Comparison of ENCODE assay signal across 20 cellular contexts in the genomic region with DNA sequence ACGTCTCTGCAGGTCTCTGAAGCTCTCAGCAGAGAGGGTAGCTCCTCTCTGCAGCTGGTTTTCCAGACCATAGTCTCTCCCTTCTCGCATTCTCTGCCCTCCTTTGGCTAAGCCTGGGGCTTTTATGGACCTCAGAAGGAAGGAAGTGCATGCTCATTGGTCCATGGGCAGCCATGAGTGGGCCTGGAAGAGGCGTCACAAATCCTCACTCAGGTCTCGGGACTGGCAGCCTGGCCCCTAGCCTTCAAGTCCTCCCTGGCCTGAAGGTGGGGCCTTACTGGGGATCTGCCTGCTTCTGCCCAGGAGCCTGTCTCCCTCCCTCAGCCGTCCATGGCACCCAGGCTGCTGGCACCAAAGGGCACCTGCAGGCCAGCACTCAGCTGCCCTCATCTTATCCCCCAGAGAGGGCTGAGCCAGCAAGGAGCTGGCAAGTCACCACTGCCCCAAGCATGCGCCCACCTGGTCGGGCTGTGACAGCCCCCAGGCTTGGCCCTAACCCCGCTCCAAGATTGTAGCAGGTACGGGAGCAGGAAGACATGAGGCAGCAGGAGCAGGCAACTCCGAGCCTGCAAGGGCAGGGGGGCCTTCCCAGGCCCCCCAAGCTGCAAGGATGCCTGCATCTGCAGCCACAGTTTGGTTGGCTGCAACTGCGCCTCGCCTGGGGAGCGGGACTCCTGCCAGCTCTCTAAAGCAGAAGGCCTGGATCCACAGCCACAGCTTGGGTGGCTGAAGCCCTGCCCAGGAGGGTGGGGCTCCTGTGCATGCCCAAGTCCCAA. TPM values are rescaled to one million over a fixed set of nuclear protein-coding genes. Genes with fewer than 3 reads are reported as not detected.
DNase-seq lines count a peak whose midpoint lies in the region; ATAC-seq, FAIRE-seq and TF ChIP-seq lines count a peak whose summit lies in the region.
"Had no signal": no experiment of that assay in that cellular context is flagged by ENCODE, and none has a peak within 500 bp of the region (broad histone marks: within the 10 kb centered on the region; RNA-seq: fewer than 3 reads in every experiment).

No MANE protein-coding gene starts in this region.

- DNase-seq in IMR-90 (no peak), K562 (ENCODE audit: extremely low read depth in 1 of 4, low spot score in 3 of 4) (no peak), right lobe of liver (no peak), upper lobe of left lung (peak in 1 of 2 donors; percentile 64), NCI-H524 (lab: John Stamatoyannopoulos, UW) (no peak), ascending aorta (ENCODE audit: low spot score in 2 of 2) (no peak)
- DNase-seq in activated T-cell treated with anti-CD3 and anti-CD28 coated beads, Interleukin-2, amount 50 U/mL, for 4 hours, result no peak
- DNase-seq: Caco-2; CD4-positive, CD25-positive, alpha-beta regulatory T cell; DMS153; KBM-7; MV-4-11; NCI-H1417; NCI-H1930; NCI-H2171 treated with DMSO at 0.1 percent for 48 hours; NCI-H446 treated with DMSO at 0.1 percent for 48 hours; NCI-H774; PC-3 had no signal

- TF ChIP-seq CTCF in IMR-90 (conservative IDR thresholded peaks at IDR 0.05; ENCODE audit: low read depth, low read length) (no peak), K562 (IDR thresholded peaks at IDR 0.05 in 2 of 3, conservative IDR thresholded peaks at IDR 0.05 in 1 of 3; ENCODE audit: insufficient read depth in 2 of 3, low read depth in 1 of 3, low read length in 3 of 3) (no peak), right lobe of liver (IDR thresholded peaks at IDR 0.05) (no peak), upper lobe of left lung (IDR thresholded peaks at IDR 0.05) (no peak), ascending aorta (IDR thresholded peaks at IDR 0.05) (no peak)

- H3K79me1 ChIP-seq in IMR-90 (ENCODE audit: low read depth in 1 of 2, low read length in 2 of 2), result no peaks in the 10 kb centered on the region

- H3K27me3 Mint-ChIP-seq in activated T-cell treated with anti-CD3 and anti-CD28 coated beads, Interleukin-2, amount 50 U/mL, for 4 hours (ENCODE audit: low read depth), result peaks cover 12% of the 10 kb centered on the region

- no peak overlapping the region for H2BK15ac ChIP-seq in IMR-90 (ENCODE audit: low read depth, low read length)

- H3K56ac ChIP-seq in IMR-90 (ENCODE audit: extremely low read depth, insufficient read depth, low read length), result no peak overlapping the region

- peaks cover 3% of the 10 kb centered on the region; the same call in 1 of the 2 replicates for H3K9me1 ChIP-seq in IMR-90 (ENCODE audit: insufficient read depth, low read length)
- no peaks in the 10 kb centered on the region for H3K9me1 ChIP-seq in K562 (ENCODE audit: control insufficient read depth, insufficient read depth, low read length)

- in situ Hi-C loops in IMR-90 (cut with MboI; ENCODE audit: low sequenced_read_pairs), result no loop called here
- in situ Hi-C loops in K562 (cut with MboI), result no loop called here

- ATAC-seq in IMR-90 (ENCODE audit: low read depth) (peak; percentile 13; the same call in 1 of the 2 replicates), K562 (peak; percentile 45; the same call in 1 of the 3 replicates), right lobe of liver (peak in 3 of 4 donors; percentile 33 to 43 (median 41)), upper lobe of left lung (ENCODE audit: low FRiP score in 2 of 2) (peak; percentile 25 to 43)
- no peak for ATAC-seq in activated T-cell treated with anti-CD3 and anti-CD28 coated beads, Interleukin-2, amount 50 U/mL, for 4 hours
- ATAC-seq: GM23338, PC-3 had no signal

- FAIRE-seq in K562 (lab: Jason Lieb, UNC), result no peak

- no peak overlapping the region for H3K23ac ChIP-seq in IMR-90 (ENCODE audit: low read depth, low read length)

- H3K4me3 ChIP-seq in IMR-90 (ENCODE audit: insufficient read depth, low read depth, low read length) (no peak overlapping the region), K562 (no peak overlapping the region), right lobe of liver (no peak overlapping the region), upper lobe of left lung (no peak overlapping the region), ascending aorta (no peak overlapping the region)
- H3K4me3 ChIP-seq: GM23338, SJSA1 had no signal

- no peak overlapping the region for H2BK5ac ChIP-seq in IMR-90 (ENCODE audit: low read depth, low read length, poor library complexity, severe bottlenecking)

- no peaks in the 10 kb centered on the region for H3K9me3 Mint-ChIP-seq in activated T-cell treated with anti-CD3 and anti-CD28 coated beads, Interleukin-2, amount 50 U/mL, for 4 hours
- H3K9me3 Mint-ChIP-seq: GM23338 had no signal

- TF ChIP-seq EP300 in K562 (IDR thresholded peaks at IDR 0.05; ENCODE audit: low read length) (no peak), upper lobe of left lung (IDR thresholded peaks at IDR 0.05) (no peak)

- no peak overlapping the region for H3K9ac ChIP-seq in IMR-90 (ENCODE audit: low read depth, low read length)
- no peak overlapping the region for H3K9ac ChIP-seq in K562 (ENCODE audit: insufficient read depth in 1 of 2, low read depth in 2 of 2, low read length in 2 of 2)

- TF ChIP-seq POLR2A in IMR-90 (IDR thresholded peaks at IDR 0.05; ENCODE audit: low read depth, low read length), result no peak
- TF ChIP-seq POLR2A in K562 (conservative IDR thresholded peaks at IDR 0.05), result no peak
- TF ChIP-seq POLR2A in right lobe of liver (IDR thresholded peaks at IDR 0.05), result no peak
- no peak for TF ChIP-seq POLR2A in upper lobe of left lung (IDR thresholded peaks at IDR 0.05)

- intact Hi-C loops in IMR-90 (cut with micrococcal nuclease), result no loop called here
- intact Hi-C loops in K562 (cut with micrococcal nuclease), result loop anchor here (5.0 kb wide), 1 partner anchor 186 kb away; no protein-coding TSS in a partner anchor
- intact Hi-C loops in right lobe of liver (cut with DNase I), result no loop called here
- intact Hi-C loops in ascending aorta (cut with DNase I), result no loop called here

- dilution Hi-C loops in IMR-90 (cut with HindIII; ENCODE audit: low sequenced_read_pairs, unreplicated experiment), result no loop called here

- no peak overlapping the region for H4K5ac ChIP-seq in IMR-90 (ENCODE audit: low read depth, low read length)

- CTCF ChIA-PET in IMR-90 (lab: Yijun Ruan, JAX) (no interaction called here), K562 (lab: Yijun Ruan, JAX; ENCODE audit: low intra/inter-chr PET ratio) (no interaction called here)

- H4K91ac ChIP-seq in IMR-90 (ENCODE audit: insufficient read depth, low read depth, low read length), result no peak overlapping the region

- no peak overlapping the region for H2AK5ac ChIP-seq in IMR-90 (ENCODE audit: low read depth, low read length)

- no peaks in the 10 kb centered on the region for H3K36me3 Mint-ChIP-seq in activated T-cell treated with anti-CD3 and anti-CD28 coated beads, Interleukin-2, amount 50 U/mL, for 4 hours (ENCODE audit: insufficient read depth)
- H3K36me3 Mint-ChIP-seq: CD4-positive, CD25-positive, alpha-beta regulatory T cell had no signal

- H2AK9ac ChIP-seq in IMR-90 (replicated peaks; ENCODE audit: low read depth, low read length, poor library complexity), result no peak overlapping the region

- H2BK120ac ChIP-seq in IMR-90 (ENCODE audit: low read depth, low read length), result no peak overlapping the region

- H3K9me3 ChIP-seq in IMR-90 (ENCODE audit: control insufficient read depth, insufficient read depth, low read length) (no peaks in the 10 kb centered on the region), K562 (replicated peaks; ENCODE audit: control insufficient read depth, insufficient read depth, low read depth, low read length) (no peaks in the 10 kb centered on the region), right lobe of liver (no peaks in the 10 kb centered on the region), upper lobe of left lung (no peaks in the 10 kb centered on the region), ascending aorta (no peaks in the 10 kb centered on the region)
- H3K9me3 ChIP-seq: Caco-2, SJSA1 had no signal

- 77% methylated on average over 6 of the region's 13 CpGs; no CpG with 5 or more reads in 1 of the 2 experiments for WGBS in IMR-90 (ENCODE audit: extremely low coverage in 2 of 2, insufficient read length in 1 of 2), 2 experiments
- WGBS in K562 (ENCODE audit: insufficient coverage, low coverage, missing lambda C conversion rate), result 17% methylated on average over 13 of the region's 13 CpGs
- 31% methylated on average over 2 of the region's 13 CpGs for WGBS in right lobe of liver (ENCODE audit: insufficient coverage, low coverage, low lambda C conversion rate, missing lambda C conversion rate)
- WGBS in upper lobe of left lung, 2 donors, result 72 to 87% methylated on average over 4 to 12 of the region's 13 CpGs

- BruUV-seq in IMR-90 (replicated peaks; lab: Mats Ljungman, UMichigan) (no TSS peak), K562 (replicated peaks; lab: Mats Ljungman, UMichigan) (no TSS peak)

- H4K8ac ChIP-seq in IMR-90 (ENCODE audit: low read depth in 2 of 2, low read length in 2 of 2), result no peak overlapping the region

- H3K79me2 ChIP-seq in K562 (ENCODE audit: control insufficient read depth, insufficient read depth, low read length), result no peaks in the 10 kb centered on the region

- no peak overlapping the region for H3K4ac ChIP-seq in IMR-90 (ENCODE audit: low read depth, low read length)

- H4K20me1 ChIP-seq in IMR-90 (ENCODE audit: insufficient read depth, low read length) (no peaks in the 10 kb centered on the region), K562 (replicated peaks; ENCODE audit: control insufficient read depth, insufficient read depth, low read length) (no peaks in the 10 kb centered on the region)

- H3K27me3 ChIP-seq in IMR-90 (ENCODE audit: control insufficient read depth, insufficient read depth, low read length) (no peaks in the 10 kb centered on the region; the same call in 1 of the 2 replicates), K562 (ENCODE audit: control insufficient read depth in 2 of 2, insufficient read depth in 2 of 2, low read length in 2 of 2) (peaks cover 8 to 17% of the 10 kb centered on the region in 2 experiments; a peak in 4 of 5 replicates), right lobe of liver (no peaks in the 10 kb centered on the region), upper lobe of left lung (no peaks in the 10 kb centered on the region), ascending aorta (no peaks in the 10 kb centered on the region)
- H3K27me3 ChIP-seq: SJSA1 had no signal

- H3K18ac ChIP-seq in IMR-90 (ENCODE audit: low read depth, low read length), result no peak overlapping the region

- H3K4me1 ChIP-seq in IMR-90 (ENCODE audit: control insufficient read depth, insufficient read depth, low read length) (no peaks in the 10 kb centered on the region), K562 (replicated peaks in 1 of 2; ENCODE audit: control insufficient read depth in 2 of 2, insufficient read depth in 2 of 2, low read length in 2 of 2) (peaks cover 0 to 8% of the 10 kb centered on the region in 2 experiments; a peak in 1 of 5 replicates), right lobe of liver (no peaks in the 10 kb centered on the region), upper lobe of left lung (no peaks in the 10 kb centered on the region), ascending aorta (no peaks in the 10 kb centered on the region)
- H3K4me1 ChIP-seq: Caco-2, SJSA1 had no signal

- H3K27ac ChIP-seq in IMR-90 (ENCODE audit: insufficient read depth, low read length), result no peak overlapping the region
- H3K27ac ChIP-seq in K562 (ENCODE audit: extremely low read depth, low read depth, low read length), result no peak overlapping the region
- no peak overlapping the region for H3K27ac ChIP-seq in right lobe of liver
- H3K27ac ChIP-seq in upper lobe of left lung, result no peak overlapping the region
- H3K27ac ChIP-seq in ascending aorta, result no peak overlapping the region
- H3K27ac ChIP-seq: SJSA1 had no signal

- H3K36me3 ChIP-seq in IMR-90 (ENCODE audit: control insufficient read depth, insufficient read depth, low read length), result no peaks in the 10 kb centered on the region
- no peaks in the 10 kb centered on the region for H3K36me3 ChIP-seq in K562 (ENCODE audit: control insufficient read depth, insufficient read depth, low read length)
- H3K36me3 ChIP-seq in right lobe of liver, result no peaks in the 10 kb centered on the region
- H3K36me3 ChIP-seq in upper lobe of left lung, result no peaks in the 10 kb centered on the region
- no peaks in the 10 kb centered on the region for H3K36me3 ChIP-seq in ascending aorta
- H3K36me3 ChIP-seq: SJSA1 had no signal

- H3K14ac ChIP-seq in IMR-90 (replicated peaks; ENCODE audit: low read depth, low read length), result no peak overlapping the region

- no peak overlapping the region for H2BK20ac ChIP-seq in IMR-90 (ENCODE audit: low read depth, low read length)

- POLR2A ChIA-PET in IMR-90 (lab: Charles Lee; ENCODE audit: unreplicated experiment), result no interaction called here
- POLR2A ChIA-PET in K562 (lab: Yijun Ruan, JAX), result interaction anchor here (0.6 kb wide), 2 partner anchors 19 to 572 kb away, joined by 3 read pairs; no protein-coding TSS in a partner anchor

- H3K4me1 Mint-ChIP-seq in activated T-cell treated with anti-CD3 and anti-CD28 coated beads, Interleukin-2, amount 50 U/mL, for 4 hours (ENCODE audit: low read depth), result no peaks in the 10 kb centered on the region
- H3K4me1 Mint-ChIP-seq: CD4-positive, CD25-positive, alpha-beta regulatory T cell; GM23338 had no signal

- no peak overlapping the region for H3K4me3 Mint-ChIP-seq in activated T-cell treated with anti-CD3 and anti-CD28 coated beads, Interleukin-2, amount 50 U/mL, for 4 hours
- H3K4me3 Mint-ChIP-seq: CD4-positive, CD25-positive, alpha-beta regulatory T cell; GM23338 had no signal

- H3K4me2 ChIP-seq in IMR-90 (ENCODE audit: low read depth, low read length) (no peak overlapping the region), K562 (ENCODE audit: insufficient read depth, low read length) (no peak overlapping the region)
- H3K4me2 ChIP-seq: GM23338 had no signal

- H2AFZ ChIP-seq in IMR-90 (replicated peaks; ENCODE audit: low read length, poor library complexity), result no peak overlapping the region
- H2AFZ ChIP-seq in K562 (ENCODE audit: low read depth, low read length), result no peak overlapping the region
- H2AFZ ChIP-seq: GM23338 had no signal

- TF ChIP-seq RAD21 in IMR-90 (IDR thresholded peaks at IDR 0.05; ENCODE audit: low read length), result no peak
- TF ChIP-seq RAD21 in K562 (CRISPR knock-in tag; conservative IDR thresholded peaks at IDR 0.05 in 1 of 2, IDR thresholded peaks at IDR 0.05 in 1 of 2), result no peak

RNA-seq across cellular contexts. Expression of a gene that starts 37.4 kb away (rescaled TPM):
- total RNA-seq in IMR-90 (2012; rRNA removed) (not detected in 2 replicates), K562 (2014; rRNA removed) (not detected in 2 replicates), K562 (2014; rRNA removed; fragmentation: Illumina TruSeq; extraction: Trizol) (not detected in 2 replicates), K562 (2015; rRNA removed; fragmentation: Illumina TruSeq; extraction: Trizol) (not detected in 2 replicates), K562 (2021) (not detected in 2 replicates), right lobe of liver (not detected), upper lobe of left lung (not detected), ascending aorta (not detected)
- polyA plus RNA-seq in IMR-90 (2012; rRNA removed) (not detected in 2 replicates), K562 (2011; rRNA removed) (not detected in 2 replicates), K562 (2014; fragmentation: Illumina TruSeq; extraction: Trizol) (not detected in 2 replicates), K562 (2014; fragmentation: Nextera tagmentation; extraction: Ambion mirVana) (not detected), K562 (2014; rRNA removed) (not detected in 2 replicates)
- polyA plus RNA-seq in IMR-90 (2012; cell fraction: cytosol; rRNA removed), result not detected in 2 replicates
- polyA plus RNA-seq in IMR-90 (2012; cell fraction: nucleus; rRNA removed; ENCODE audit: low replicate concordance), result not detected in 2 replicates
- not detected in 2 replicates for total RNA-seq in K562 (2011; cell fraction: chromatin; rRNA removed; ENCODE audit: low replicate concordance)
- total RNA-seq in K562 (2011; cell fraction: nucleolus; rRNA removed), result not detected in 2 replicates
- not detected in 2 replicates for total RNA-seq in K562 (2011; cell fraction: nucleoplasm; rRNA removed)
- polyA plus RNA-seq in K562 (2011; cell fraction: cytosol; rRNA removed), result not detected in 2 replicates
- not detected in 2 replicates for polyA plus RNA-seq in K562 (2011; cell fraction: nucleus; rRNA removed)
- not detected in 2 replicates for polyA plus RNA-seq in K562 (2012)
- polyA minus RNA-seq in K562 (2011; rRNA and poly(A)+ RNA removed), result not detected in 2 replicates
- polyA minus RNA-seq in K562 (2011; cell fraction: cytosol; rRNA and poly(A)+ RNA removed), result not detected in 2 replicates
- polyA minus RNA-seq in K562 (2011; cell fraction: nucleus; rRNA and poly(A)+ RNA removed), result not detected in 2 replicates
- not detected for total RNA-seq in activated T-cell treated with anti-CD3 and anti-CD28 coated beads, Interleukin-2, amount 50 U/mL, for 4 hours
- total RNA-seq: Caco-2; CD4-positive, CD25-positive, alpha-beta regulatory T cell; GM23338; PC-3; SJSA1 had no signal
- polyA plus RNA-seq: CD4-positive, CD25-positive, alpha-beta regulatory T cell; GM23338 had no signal

Comparison
In these comparisons a context has a peak if more than half of its experiments do, and no peak if none do; other contexts are left out.
1. ATAC-seq: peak in IMR-90 (single experiment), K562 (single experiment), right lobe of liver (3 of 4) and upper lobe of left lung (2 of 2); none in activated T-cell treated with anti-CD3 and anti-CD28 coated beads, Interleukin-2, amount 50 U/mL, for 4 hours (0 of 2).